ENCODE assay signal across 32 cellular contexts in the genomic region with DNA sequence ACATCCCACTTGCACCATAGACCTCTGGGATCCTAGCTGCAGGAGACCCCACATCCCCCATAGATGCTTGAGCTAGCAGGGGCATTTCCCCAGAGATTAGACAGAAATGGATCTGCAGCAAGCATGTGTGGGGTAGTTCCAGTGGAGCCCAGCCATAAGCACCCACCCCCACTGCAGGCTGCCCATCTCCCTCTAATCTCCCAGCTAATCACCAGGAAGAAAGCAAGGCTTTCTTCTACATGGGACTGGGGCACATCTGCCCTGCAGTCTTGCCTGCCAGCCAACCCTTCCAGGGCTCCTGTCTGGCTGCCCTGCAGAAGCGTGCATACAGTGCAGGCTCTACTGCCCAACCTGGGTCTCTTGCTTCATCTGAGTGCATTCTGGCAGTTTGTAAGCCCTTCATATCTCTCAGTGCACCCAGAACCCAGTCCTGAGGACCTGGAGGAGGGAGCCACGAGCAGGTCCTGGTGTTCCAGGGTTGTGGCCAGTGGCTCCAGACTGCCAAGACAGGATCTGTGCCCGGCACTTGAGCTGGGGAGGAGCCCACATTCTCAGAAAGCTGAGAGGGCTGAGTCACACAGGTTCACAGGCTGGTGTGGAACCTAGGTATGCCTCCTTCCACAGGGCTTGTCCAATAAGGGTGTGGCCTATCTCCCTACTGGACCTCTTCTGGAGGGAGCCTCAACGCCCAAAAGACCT. TPM values are rescaled to one million over a fixed set of nuclear protein-coding genes. Genes with fewer than 3 reads are reported as not detected.
A peak's percentile ranks its signal among the peaks of the same experiment; 100 is the strongest.
DNase-seq lines count a peak whose midpoint lies in the region; ATAC-seq, FAIRE-seq and TF ChIP-seq lines count a peak whose summit lies in the region.
"Had no signal": no experiment of that assay in that cellular context is flagged by ENCODE, and none has a peak within 500 bp of the region (broad histone marks: within the 10 kb centered on the region; RNA-seq: fewer than 3 reads in every experiment).

No MANE protein-coding gene starts in this region.

- peak; percentile 15 for DNase-seq in 8988T
- peak; percentile 5 for DNase-seq in HPDE6-E6E7 (ENCODE audit: extremely low spot score)
- peak; percentile 58 for DNase-seq in WERI-Rb-1
- DNase-seq in kidney = peak; percentile 50
- no peak for DNase-seq in Right ventricle myocardium superior
- DNase-seq in activated CD4-positive, alpha-beta memory T cell treated with anti-CD3 and anti-CD28 coated beads for 36 hours = no peak
- no peak for DNase-seq in NCI-H146 treated with DMSO at 0.1 percent for 48 hours (lab: John Stamatoyannopoulos, UW; ENCODE audit: unreplicated experiment)
- DNase-seq: ACHN; activated CD4-positive, CD25-positive, alpha-beta regulatory T cell treated with anti-CD3 and anti-CD28 coated beads, Interleukin-2, amount 50 U/mL, for 72 hours; activated CD8-positive, alpha-beta memory T cell treated with anti-CD3 and anti-CD28 coated beads, Interleukin-2, amount 10 ng/mL, durations not matched to agents 7 days and 5 days; activated naive CD8-positive, alpha-beta T cell treated with anti-CD3 and anti-CD28 coated beads, Interleukin-2, amount 50 U/mL, for 24 hours; brain microvascular endothelial cell; DMS 273 treated with DMSO at 0.1 percent for 48 hours; foreskin fibroblast; HCEC 1CT; left cardiac atrium; mucosa of descending colon; NCI-H1048; NCI-H2081; NCI-H526 treated with DMSO at 0.1 percent for 48 hours; small intestine; stimulated activated CD4-positive, alpha-beta T cell treated with anti-CD3 and anti-CD28 coated beads, Interleukin-2, amount 100 ng/mL, for 48 hours had no signal

- H3K9ac ChIP-seq in kidney (ENCODE audit: low read length in 2 of 2) = no peak overlapping the region
- H3K9ac ChIP-seq: neural progenitor cell had no signal

- H3K9me3 Mint-ChIP-seq in activated CD4-positive, alpha-beta memory T cell treated with anti-CD3 and anti-CD28 coated beads for 36 hours = no peaks in the 10 kb centered on the region
- H3K9me3 Mint-ChIP-seq: activated naive CD8-positive, alpha-beta T cell treated with anti-CD3 and anti-CD28 coated beads, Interleukin-2, amount 50 U/mL, for 24 hours; dendritic cell treated with granulocyte-macrophage colony-stimulating factor and Interleukin-4, amounts not matched to agents 40 ng/mL and 50 ng/mL, for 4 days; neural progenitor cell; T-helper 2 cell treated with Interferon-gamma antibody and Interleukin-4, amounts not matched to agents 5 μg/mL and 100 μg/mL, for 36 hours had no signal

- POLR2A ChIA-PET in activated CD4-positive, alpha-beta memory T cell treated with anti-CD3 and anti-CD28 coated beads for 36 hours (lab: Charles Lee) = interaction anchor here (0.6 to 1.1 kb wide), 2 partner anchors 11 to 856 kb away, joined by 3 to 4 read pairs; no protein-coding TSS in a partner anchor

- intact Hi-C loops in kidney (cut with DNase I) (no loop called here), Right ventricle myocardium superior (cut with DNase I) (no loop called here)
- intact Hi-C loops in activated CD4-positive, alpha-beta memory T cell treated with anti-CD3 and anti-CD28 coated beads for 36 hours (cut with micrococcal nuclease) = no loop called here

- CTCF ChIA-PET in activated CD4-positive, alpha-beta memory T cell treated with anti-CD3 and anti-CD28 coated beads for 36 hours (lab: Charles Lee) = interaction anchor here (1.2 to 3.3 kb wide), 3 partner anchors 200 to 202 kb away, joined by 5 to 11 read pairs (median 6); no protein-coding TSS in a partner anchor

- peaks cover 5% of the 10 kb centered on the region for H3K27me3 Mint-ChIP-seq in activated CD4-positive, alpha-beta memory T cell treated with anti-CD3 and anti-CD28 coated beads for 36 hours
- H3K27me3 Mint-ChIP-seq: activated naive CD8-positive, alpha-beta T cell treated with anti-CD3 and anti-CD28 coated beads, Interleukin-2, amount 50 U/mL, for 24 hours had no signal

- no peaks in the 10 kb centered on the region for H3K36me3 Mint-ChIP-seq in activated CD4-positive, alpha-beta memory T cell treated with anti-CD3 and anti-CD28 coated beads for 36 hours
- H3K36me3 Mint-ChIP-seq: activated CD8-positive, alpha-beta memory T cell treated with anti-CD3 and anti-CD28 coated beads, Interleukin-2, amount 10 ng/mL, durations not matched to agents 7 days and 5 days; neural progenitor cell had no signal

- H3K4me3 ChIP-seq in WERI-Rb-1 (ENCODE audit: low read depth, low read length) (no peak overlapping the region), kidney (ENCODE audit: low read length in 2 of 2) (no peak overlapping the region)
- H3K4me3 ChIP-seq: mucosa of descending colon, neural progenitor cell, prostate gland, SJSA1 had no signal

- H3K4me1 ChIP-seq in kidney (ENCODE audit: control insufficient read depth in 1 of 2, insufficient read depth in 1 of 2, low read depth in 1 of 2, low read length in 2 of 2) = no peaks in the 10 kb centered on the region
- H3K4me1 ChIP-seq: neural progenitor cell, prostate gland, SJSA1 had no signal

- no peak overlapping the region for H3K27ac Mint-ChIP-seq in activated CD4-positive, alpha-beta memory T cell treated with anti-CD3 and anti-CD28 coated beads for 36 hours
- H3K27ac Mint-ChIP-seq: activated CD8-positive, alpha-beta memory T cell treated with anti-CD3 and anti-CD28 coated beads, Interleukin-2, amount 10 ng/mL, durations not matched to agents 7 days and 5 days; activated naive CD8-positive, alpha-beta T cell treated with anti-CD3 and anti-CD28 coated beads, Interleukin-2, amount 50 U/mL, for 24 hours; dendritic cell treated with granulocyte-macrophage colony-stimulating factor and Interleukin-4, amounts not matched to agents 40 ng/mL and 50 ng/mL, for 4 days; IgD-negative memory B cell; neural progenitor cell; T-helper 2 cell treated with Interferon-gamma antibody and Interleukin-4, amounts not matched to agents 5 μg/mL and 100 μg/mL, for 36 hours had no signal

- no peaks in the 10 kb centered on the region for H3K27me3 ChIP-seq in WERI-Rb-1 (ENCODE audit: insufficient read depth, low read depth, severe bottlenecking)
- H3K27me3 ChIP-seq: brain microvascular endothelial cell, neural progenitor cell, SJSA1 had no signal

- ATAC-seq in Right ventricle myocardium superior (ENCODE audit: poor library complexity) (no peak), GM19395 (IDR thresholded peaks at IDR 0.05; ENCODE audit: unreplicated experiment) (no peak)
- ATAC-seq: activated CD8-positive, alpha-beta memory T cell treated with anti-CD3 and anti-CD28 coated beads, Interleukin-2, amount 10 ng/mL, durations not matched to agents 7 days and 5 days; activated naive CD8-positive, alpha-beta T cell treated with anti-CD3 and anti-CD28 coated beads, Interleukin-2, amount 50 U/mL, for 24 hours; mucosa of descending colon had no signal

- H3K27ac ChIP-seq in WERI-Rb-1 = no peak overlapping the region
- H3K27ac ChIP-seq in kidney (ENCODE audit: low read depth in 2 of 2, low read length in 2 of 2) = no peak overlapping the region
- H3K27ac ChIP-seq: brain microvascular endothelial cell, C4-2B, neural progenitor cell, prostate gland, SJSA1 had no signal

- H3K4me3 Mint-ChIP-seq in activated CD4-positive, alpha-beta memory T cell treated with anti-CD3 and anti-CD28 coated beads for 36 hours = no peak overlapping the region
- H3K4me3 Mint-ChIP-seq: activated CD8-positive, alpha-beta memory T cell treated with anti-CD3 and anti-CD28 coated beads, Interleukin-2, amount 10 ng/mL, durations not matched to agents 7 days and 5 days; activated naive CD8-positive, alpha-beta T cell treated with anti-CD3 and anti-CD28 coated beads, Interleukin-2, amount 50 U/mL, for 24 hours; dendritic cell treated with granulocyte-macrophage colony-stimulating factor and Interleukin-4, amounts not matched to agents 40 ng/mL and 50 ng/mL, for 4 days; neural progenitor cell; T-helper 2 cell treated with Interferon-gamma antibody and Interleukin-4, amounts not matched to agents 5 μg/mL and 100 μg/mL, for 36 hours had no signal

- no peak for TF ChIP-seq CTCF in WERI-Rb-1 (IDR thresholded peaks at IDR 0.05; ENCODE audit: low read depth, low read length)
- TF ChIP-seq CTCF in kidney (IDR thresholded peaks at IDR 0.05; ENCODE audit: borderline replicate concordance, extremely low read depth, insufficient read depth) = no peak

- no peaks in the 10 kb centered on the region for H3K4me1 Mint-ChIP-seq in activated CD4-positive, alpha-beta memory T cell treated with anti-CD3 and anti-CD28 coated beads for 36 hours (ENCODE audit: low read depth)
- H3K4me1 Mint-ChIP-seq: activated CD8-positive, alpha-beta memory T cell treated with anti-CD3 and anti-CD28 coated beads, Interleukin-2, amount 10 ng/mL, durations not matched to agents 7 days and 5 days; activated naive CD8-positive, alpha-beta T cell treated with anti-CD3 and anti-CD28 coated beads, Interleukin-2, amount 50 U/mL, for 24 hours; neural progenitor cell had no signal

- FAIRE-seq in kidney (lab: Jason Lieb, UNC) = no peak
- FAIRE-seq: endothelial cell of umbilical vein, GM12891, small intestine had no signal

- H3K9me3 ChIP-seq in WERI-Rb-1 (ENCODE audit: severe bottlenecking) (no peaks in the 10 kb centered on the region), kidney (ENCODE audit: control insufficient read depth in 1 of 2, low read length in 2 of 2) (no peaks in the 10 kb centered on the region)
- H3K9me3 ChIP-seq: mucosa of descending colon, prostate gland, SJSA1 had no signal

- no peaks in the 10 kb centered on the region for H3K36me3 ChIP-seq in WERI-Rb-1
- no peaks in the 10 kb centered on the region for H3K36me3 ChIP-seq in kidney (ENCODE audit: control insufficient read depth in 1 of 2, insufficient read depth in 2 of 2, low read length in 2 of 2)
- H3K36me3 ChIP-seq: brain microvascular endothelial cell, neural progenitor cell, prostate gland, SJSA1 had no signal

RNA-seq across cellular contexts. Expression of a gene that starts 49.9 kb away (rescaled TPM):
- total RNA-seq in kidney (1.3 TPM), Right ventricle myocardium superior (2.9 TPM)
- 6.7 TPM for polyA plus RNA-seq in kidney (ENCODE audit: insufficient read depth, low read depth, low replicate concordance)
- under 1 TPM; 0.14 to 0.15 TPM for total RNA-seq in activated CD4-positive, alpha-beta memory T cell treated with anti-CD3 and anti-CD28 coated beads for 36 hours
- total RNA-seq: activated CD8-positive, alpha-beta memory T cell treated with anti-CD3 and anti-CD28 coated beads, Interleukin-2, amount 10 ng/mL, durations not matched to agents 7 days and 5 days; endothelial cell of umbilical vein had no signal
- polyA plus RNA-seq: endothelial cell of umbilical vein, IgD-negative memory B cell had no signal

Comparison
In these comparisons a context has a peak if more than half of its experiments do, and no peak if none do; other contexts are left out.
1. DNase-seq: peak in 8988T (single experiment), HPDE6-E6E7 (single experiment), WERI-Rb-1 (single experiment) and kidney (single experiment); none in Right ventricle myocardium superior (single experiment), activated CD4-positive, alpha-beta memory T cell treated with anti-CD3 and anti-CD28 coated beads for 36 hours (single experiment) and NCI-H146 treated with DMSO at 0.1 percent for 48 hours (single experiment).